ENCODE assay signal across 23 cellular contexts in the genomic region with DNA sequence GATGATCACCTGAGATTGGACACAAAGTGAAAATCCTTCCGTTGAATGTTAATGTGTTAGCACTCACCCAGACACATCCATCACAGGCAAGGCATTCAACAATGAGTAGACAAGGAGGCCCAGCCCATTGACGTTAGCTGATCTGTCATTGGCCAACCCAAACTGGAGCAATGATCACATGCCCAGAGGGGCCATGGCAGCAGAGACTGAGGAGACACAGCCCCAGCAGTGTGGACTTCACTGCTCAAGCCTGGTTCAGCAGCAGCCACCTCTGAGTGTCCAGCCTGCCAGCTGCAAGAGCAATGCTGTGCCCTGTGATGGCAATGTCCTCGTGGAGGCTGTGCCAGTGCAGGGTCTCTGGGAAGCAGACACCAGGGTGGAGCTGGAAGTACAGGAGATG.
DNase-seq lines count a peak whose midpoint lies in the region; ATAC-seq and TF ChIP-seq lines count a peak whose summit lies in the region.
"Had no signal": no experiment of that assay in that cellular context is flagged by ENCODE, and none has a peak within 500 bp of the region (broad histone marks: within the 10 kb centered on the region; RNA-seq: fewer than 3 reads in every experiment).

No MANE protein-coding gene starts in this region.

- peaks cover 12% of the 10 kb centered on the region for H3K9me3 Mint-ChIP-seq in endothelial cell (ENCODE audit: unreplicated experiment)
- H3K9me3 Mint-ChIP-seq in Calu3 (ENCODE audit: low read depth, unreplicated experiment) = no peaks in the 10 kb centered on the region
- H3K9me3 Mint-ChIP-seq: CD4-positive, alpha-beta T cell; CD8-positive, alpha-beta T cell had no signal

- WGBS in neuronal stem cell (ENCODE audit: extremely low coverage in 2 of 2, insufficient read length in 2 of 2, insufficient replicate concordance in 1 of 2), 2 donors = no CpG with 5 or more reads among the region's 3 CpGs

- H3K36me3 Mint-ChIP-seq in endothelial cell (ENCODE audit: low read depth, unreplicated experiment) = peaks cover 14% of the 10 kb centered on the region
- no peaks in the 10 kb centered on the region for H3K36me3 Mint-ChIP-seq in Calu3 (ENCODE audit: insufficient read depth, unreplicated experiment)
- H3K36me3 Mint-ChIP-seq: CD8-positive, alpha-beta T cell had no signal

- peak overlapping the region; percentile 46 for H3K4ac ChIP-seq in neuronal stem cell (ENCODE audit: low read length)

- no peak for ATAC-seq in GM19395 (IDR thresholded peaks at IDR 0.05; ENCODE audit: unreplicated experiment)
- ATAC-seq: A549; CD8-positive, alpha-beta T cell; GM12878 had no signal

- BruUV-seq in Calu3 (replicated peaks; lab: Mats Ljungman, UMichigan) = no TSS peak

- intact Hi-C loops in Calu3 (cut with micrococcal nuclease; ENCODE audit: unreplicated experiment) = no loop called here

- TF ChIP-seq CTCF in endothelial cell (IDR thresholded peaks at IDR 0.05; ENCODE audit: unreplicated experiment) = no peak
- TF ChIP-seq CTCF in Calu3 (IDR thresholded peaks at IDR 0.05; ENCODE audit: unreplicated experiment) = no peak

- CTCF ChIA-PET in Calu3 (lab: Charles Lee) = no interaction called here

- H3K9ac ChIP-seq in neuronal stem cell (ENCODE audit: low read depth, low read length, poor library complexity) = no peak overlapping the region
- H3K9ac ChIP-seq: BLaER1 treated with 17β-estradiol and CSF1 and Interleukin-3, amounts not matched to agents 10 nM and 100 nM had no signal

- H3K4me1 Mint-ChIP-seq in endothelial cell (ENCODE audit: unreplicated experiment) (no peaks in the 10 kb centered on the region), Calu3 (ENCODE audit: low read depth, unreplicated experiment) (no peaks in the 10 kb centered on the region)
- H3K4me1 Mint-ChIP-seq: B cell had no signal

- H2BK12ac ChIP-seq in neuronal stem cell (ENCODE audit: low read length) = peak overlapping the region; percentile 14

- peak overlapping the region; percentile 37 for H3K23ac ChIP-seq in neuronal stem cell (ENCODE audit: low read depth, low read length, poor library complexity)

- H3K9me3 ChIP-seq in neuronal stem cell (replicated peaks in 1 of 2; ENCODE audit: control insufficient read depth in 2 of 2, insufficient read depth in 1 of 2, low read depth in 1 of 2, low read length in 2 of 2) = no peaks in the 10 kb centered on the region
- H3K9me3 ChIP-seq: A549; BLaER1 treated with 17β-estradiol and CSF1 and Interleukin-3, amounts not matched to agents 10 nM and 100 nM; Caco-2 had no signal

- no peak overlapping the region for H4K8ac ChIP-seq in neuronal stem cell (ENCODE audit: low read depth, low read length)

- H3K27ac ChIP-seq in neuronal stem cell (replicated peaks; ENCODE audit: low read length) = no peak overlapping the region
- H3K27ac ChIP-seq: 22Rv1, A549, C4-2B had no signal

- H3K4me3 Mint-ChIP-seq in endothelial cell (ENCODE audit: unreplicated experiment) = peak overlapping the region; percentile 65
- no peak overlapping the region for H3K4me3 Mint-ChIP-seq in Calu3 (ENCODE audit: low read depth, unreplicated experiment)
- H3K4me3 Mint-ChIP-seq: B cell; CD4-positive, alpha-beta T cell; CD8-positive, alpha-beta T cell had no signal

- H4K91ac ChIP-seq in neuronal stem cell (ENCODE audit: low read depth, low read length, poor library complexity) = no peak overlapping the region

- no peak overlapping the region for H3K4me3 ChIP-seq in neuronal stem cell (ENCODE audit: low read length in 2 of 2)
- H3K4me3 ChIP-seq: A549; BLaER1 treated with 17β-estradiol and CSF1 and Interleukin-3, amounts not matched to agents 10 nM and 100 nM; GM12878 had no signal

- H3K4me1 ChIP-seq in neuronal stem cell (ENCODE audit: control insufficient read depth in 2 of 2, insufficient read depth in 1 of 2, low read depth in 1 of 2, low read length in 2 of 2) = no peaks in the 10 kb centered on the region
- H3K4me1 ChIP-seq: A549, Caco-2 had no signal

- DNase-seq in endothelial cell (ENCODE audit: low spot score) (no peak), islet precursor cell (peak; percentile 42), neuronal stem cell (ENCODE audit: low spot score) (no peak), Calu3 (no peak), cerebellar cortex (ENCODE audit: low spot score) (no peak)
- DNase-seq: AML-193; Caco-2; CD4-positive, alpha-beta T cell; CD8-positive, alpha-beta T cell; DMS 273 treated with DMSO at 0.1 percent for 48 hours; DMS153; DMS53; DMS79; DND-41; EL; GDM1 had no signal

- H3K14ac ChIP-seq in neuronal stem cell (ENCODE audit: low read length) = peak overlapping the region; percentile 72

- H3K18ac ChIP-seq in neuronal stem cell (ENCODE audit: low read length) = peak overlapping the region; percentile 72

- no peaks in the 10 kb centered on the region for H3K79me1 ChIP-seq in neuronal stem cell (ENCODE audit: low read depth, low read length)

- peak overlapping the region; percentile 77 for H2BK15ac ChIP-seq in neuronal stem cell (ENCODE audit: low read length)

- no peaks in the 10 kb centered on the region for H3K27me3 ChIP-seq in neuronal stem cell (ENCODE audit: control insufficient read depth in 3 of 3, insufficient read depth in 3 of 3, low read depth in 1 of 3, low read length in 3 of 3)
- H3K27me3 ChIP-seq: BLaER1 treated with 17β-estradiol and CSF1 and Interleukin-3, amounts not matched to agents 10 nM and 100 nM had no signal

- H2AFZ ChIP-seq in neuronal stem cell (ENCODE audit: low read length) = no peak overlapping the region

- H3K27me3 Mint-ChIP-seq in endothelial cell (ENCODE audit: unreplicated experiment) (peaks cover 8% of the 10 kb centered on the region), Calu3 (ENCODE audit: unreplicated experiment) (no peaks in the 10 kb centered on the region)

- H3K36me3 ChIP-seq in neuronal stem cell (replicated peaks in 1 of 2; ENCODE audit: control insufficient read depth in 2 of 2, insufficient read depth in 2 of 2, low read length in 2 of 2) = no peaks in the 10 kb centered on the region
- H3K36me3 ChIP-seq: BLaER1 treated with 17β-estradiol and CSF1 and Interleukin-3, amounts not matched to agents 10 nM and 100 nM had no signal

- H2AK5ac ChIP-seq in neuronal stem cell (ENCODE audit: low read depth, low read length) = peak overlapping the region; percentile 56

- H2BK5ac ChIP-seq in neuronal stem cell (ENCODE audit: low read length) = no peak overlapping the region

- H2BK120ac ChIP-seq in neuronal stem cell (ENCODE audit: low read depth, low read length) = peak overlapping the region; percentile 5

- no peak overlapping the region for H3K4me2 ChIP-seq in neuronal stem cell (ENCODE audit: insufficient read depth, low read length, poor library complexity, severe bottlenecking)
- H3K4me2 ChIP-seq: A549 had no signal

- no peak overlapping the region for H3K27ac Mint-ChIP-seq in endothelial cell (ENCODE audit: unreplicated experiment)
- no peak overlapping the region for H3K27ac Mint-ChIP-seq in Calu3 (ENCODE audit: unreplicated experiment)
- H3K27ac Mint-ChIP-seq: B cell; CD4-positive, alpha-beta T cell; CD8-positive, alpha-beta T cell had no signal
